In the genomic region with DNA sequence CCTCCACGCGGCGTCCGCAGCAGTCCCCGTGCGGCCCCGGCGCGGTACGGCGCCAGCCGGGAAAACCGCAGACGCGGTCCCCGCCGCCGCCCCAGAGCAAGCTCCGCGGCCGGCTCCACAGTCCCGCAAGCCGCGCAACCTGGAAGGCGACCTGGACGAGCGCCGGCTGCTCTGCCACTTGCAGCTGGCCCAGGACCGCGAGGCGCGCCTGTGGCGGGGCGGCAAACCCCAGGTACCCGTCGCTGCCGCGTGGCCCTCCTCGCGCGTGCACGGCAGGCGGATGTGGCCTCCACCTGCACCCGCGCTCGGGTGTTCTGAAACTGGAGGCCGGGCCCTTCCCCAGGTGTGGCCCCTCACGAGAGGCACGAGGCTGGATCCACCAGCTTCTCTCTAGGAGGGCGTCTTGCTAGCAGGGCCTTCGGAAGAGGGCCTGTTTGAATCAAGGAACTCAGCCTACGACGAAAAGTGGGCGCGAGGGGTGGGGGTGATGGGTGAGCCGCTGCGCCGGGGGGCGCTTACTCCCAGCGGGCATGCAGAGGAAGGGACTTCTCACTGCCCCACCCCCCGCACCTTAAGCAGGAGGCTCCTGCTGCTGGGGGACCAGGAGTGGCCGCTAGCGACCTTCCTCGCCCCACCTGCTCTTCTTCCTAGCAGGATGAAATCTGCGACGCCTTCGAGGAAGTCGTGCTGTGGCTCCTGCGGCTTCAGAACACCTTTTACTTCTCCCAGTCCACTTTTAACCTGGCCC, we compare ENCODE assay signal across 8 cellular contexts. TPM values are rescaled to one million over a fixed set of nuclear protein-coding genes. Genes with fewer than 3 reads are reported as not detected.
DNase-seq lines count a peak whose midpoint lies in the region; ATAC-seq and TF ChIP-seq lines count a peak whose summit lies in the region.

No MANE protein-coding gene starts in this region.

- peaks cover 0 to 19% (median 9%) of the 10 kb centered on the region in 3 donors for H3K4me1 ChIP-seq in esophagus squamous epithelium

- TF ChIP-seq CTCF in esophagus squamous epithelium (IDR thresholded peaks at IDR 0.05), result no peak

- peaks cover 0 to 49% (median 0%) of the 10 kb centered on the region in 4 donors for H3K27me3 ChIP-seq in esophagus squamous epithelium

- H3K36me3 ChIP-seq in esophagus squamous epithelium, result no peaks in the 10 kb centered on the region

- H3K4me3 ChIP-seq in esophagus squamous epithelium, result peak overlapping the region; percentile 33 to 69 (median 48)

- 90 to 95% methylated on average over 17 of the region's 69 CpGs for WGBS in esophagus squamous epithelium, 2 donors

- DNase-seq in activated CD4-positive, alpha-beta T cell treated with anti-CD3 and anti-CD28 coated beads, Interleukin-2, amount 50 U/mL, for 4 hours, result peak; percentile 50 to 59
- DNase-seq in esophagus squamous epithelium (lab: John Stamatoyannopoulos, UW) (no peak), NK-92 (lab: John Stamatoyannopoulos, UW; ENCODE audit: unreplicated experiment) (no peak), foreskin melanocyte (no peak)
- DNase-seq in stimulated activated CD4-positive, alpha-beta T cell treated with anti-CD3 and anti-CD28 coated beads, Interleukin-12 subunit alpha, Interleukin-12 subunit beta, amount 100 ng/mL, for 4 hours, result peak; percentile 43
- DNase-seq in NK-92 treated with Interleukin-12 subunit alpha and Interleukin-12 subunit beta, amount 100 ng/mL, for 24 hours (lab: John Stamatoyannopoulos, UW), result no peak

- ATAC-seq in GM19035 (IDR thresholded peaks at IDR 0.05; ENCODE audit: unreplicated experiment), result peak; percentile 20
- no peak for ATAC-seq in HG02938 (IDR thresholded peaks at IDR 0.05; ENCODE audit: unreplicated experiment)

- H3K27ac ChIP-seq in esophagus squamous epithelium, result peak overlapping the region in 2 of 4 donors; percentile 1 to 26

- no peak for TF ChIP-seq POLR2A in esophagus squamous epithelium (IDR thresholded peaks at IDR 0.05)

- no peaks in the 10 kb centered on the region for H3K9me3 ChIP-seq in esophagus squamous epithelium

- intact Hi-C loops in esophagus squamous epithelium (cut with DNase I), result no loop called here

RNA-seq across cellular contexts. Expression of gene CCNI2, which starts 0.6 kb away (rescaled TPM):
- under 1 TPM in 2 of 4 donors, not detected in 2; 0.19 to 0.29 TPM for total RNA-seq in esophagus squamous epithelium

RNA-seq across cellular contexts. Expression of gene KIF3A, which starts 10.5 kb away (rescaled TPM):
- 1 to 10 TPM; 2.2 to 7.6 (median 4.6) TPM for total RNA-seq in esophagus squamous epithelium

RNA-seq across cellular contexts. Expression of gene SEPTIN8, which starts 29.2 kb away (rescaled TPM):
- total RNA-seq in esophagus squamous epithelium, result 10 to 100 TPM; 31.9 to 44.9 (median 38.3) TPM

Comparison
In these comparisons a context has a peak if more than half of its experiments do, and no peak if none do; other contexts are left out.
1. DNase-seq: peak in activated CD4-positive, alpha-beta T cell treated with anti-CD3 and anti-CD28 coated beads, Interleukin-2, amount 50 U/mL, for 4 hours (2 of 2) and stimulated activated CD4-positive, alpha-beta T cell treated with anti-CD3 and anti-CD28 coated beads, Interleukin-12 subunit alpha, Interleukin-12 subunit beta, amount 100 ng/mL, for 4 hours (single experiment); none in esophagus squamous epithelium (single experiment), NK-92 (single experiment), foreskin melanocyte (single experiment) and NK-92 treated with Interleukin-12 subunit alpha and Interleukin-12 subunit beta, amount 100 ng/mL, for 24 hours (single experiment).